In genomic region chr2:28400921-28401320, GRCh38 we compare ENCODE assay signal across 19 cellular contexts. TPM values are rescaled to one million over a fixed set of nuclear protein-coding genes. Genes with fewer than 3 reads are reported as not detected.
DNase-seq lines count a peak whose midpoint lies in the region; ATAC-seq and TF ChIP-seq lines count a peak whose summit lies in the region.
"Had no signal": no experiment of that assay in that cellular context is flagged by ENCODE, and none has a peak within 500 bp of the region (broad histone marks: within the 10 kb centered on the region; RNA-seq: fewer than 3 reads in every experiment).

No MANE protein-coding gene starts in this region.

- H3K27me3 ChIP-seq in esophagus muscularis mucosa (no peaks in the 10 kb centered on the region), neutrophil (no peaks in the 10 kb centered on the region), uterus (no peaks in the 10 kb centered on the region)
- no peaks in the 10 kb centered on the region for H3K27me3 ChIP-seq in CD8-positive, alpha-beta memory T cell (ENCODE audit: insufficient read depth, low read length, poor library complexity, severe bottlenecking)
- H3K27me3 ChIP-seq: body of pancreas, SJSA1 had no signal

- WGBS in esophagus muscularis mucosa, result 73% methylated on average over 1 of the region's 1 CpG

- CTCF ChIA-PET in CD8-positive, alpha-beta memory T cell (lab: Charles Lee), result interaction anchor here (0.9 to 3.9 kb wide), 3 partner anchors 10 to 697 kb away, joined by 3 to 14 read pairs (median 3); no protein-coding TSS in a partner anchor

- H3K36me3 Mint-ChIP-seq in activated T-cell treated with anti-CD3 and anti-CD28 coated beads, Interleukin-2, amount 50 U/mL, for 72 hours (ENCODE audit: insufficient read depth in 2 of 2), result peaks cover 20 to 35% of the 10 kb centered on the region in 2 donors
- peaks cover 30% of the 10 kb centered on the region for H3K36me3 Mint-ChIP-seq in activated T-cell treated with anti-CD3 and anti-CD28 coated beads, Interleukin-2, amount 50 U/mL, for 4 hours (ENCODE audit: insufficient read depth)
- H3K36me3 Mint-ChIP-seq in T-helper 2 cell treated with Interferon-gamma antibody and Interleukin-4, amounts not matched to agents 5 μg/mL and 100 μg/mL, for 36 hours (ENCODE audit: low read depth), result peaks cover 28% of the 10 kb centered on the region
- H3K36me3 Mint-ChIP-seq in activated naive CD4-positive, alpha-beta T cell treated with anti-CD3 and anti-CD28 coated beads, Interleukin-2, amount 50 U/mL, for 72 hours, result peaks cover 32 to 59% of the 10 kb centered on the region in 2 donors
- peaks cover 0 to 60% (median 0%) of the 10 kb centered on the region in 3 donors for H3K36me3 Mint-ChIP-seq in CD8-positive, alpha-beta memory T cell

- TF ChIP-seq EP300 in esophagus muscularis mucosa (IDR thresholded peaks at IDR 0.05), result no peak

- H3K4me3 Mint-ChIP-seq in activated T-cell treated with anti-CD3 and anti-CD28 coated beads, Interleukin-2, amount 50 U/mL, for 72 hours, result no peak overlapping the region
- H3K4me3 Mint-ChIP-seq in activated T-cell treated with anti-CD3 and anti-CD28 coated beads, Interleukin-2, amount 50 U/mL, for 4 hours, result no peak overlapping the region
- no peak overlapping the region for H3K4me3 Mint-ChIP-seq in T-helper 2 cell treated with Interferon-gamma antibody and Interleukin-4, amounts not matched to agents 5 μg/mL and 100 μg/mL, for 36 hours
- no peak overlapping the region for H3K4me3 Mint-ChIP-seq in CD8-positive, alpha-beta memory T cell
- H3K4me3 Mint-ChIP-seq: GM23338 had no signal

- H3K4me1 ChIP-seq in esophagus muscularis mucosa, result peaks cover 80 to 97% (median 91%) of the 10 kb centered on the region in 4 donors
- H3K4me1 ChIP-seq in neutrophil (ENCODE audit: control insufficient read depth in 1 of 2, insufficient read depth in 1 of 2, low read depth in 1 of 2, low read length in 1 of 2), result peaks cover 83 to 85% of the 10 kb centered on the region in 2 experiments
- peaks cover 25 to 57% of the 10 kb centered on the region in 2 donors for H3K4me1 ChIP-seq in uterus
- peaks cover 32% of the 10 kb centered on the region for H3K4me1 ChIP-seq in CD8-positive, alpha-beta memory T cell (ENCODE audit: insufficient read depth, low read length)

- H3K36me3 ChIP-seq in esophagus muscularis mucosa (peaks cover 22 to 86% (median 54%) of the 10 kb centered on the region in 4 donors), neutrophil (peaks cover 78% of the 10 kb centered on the region), uterus (no peaks in the 10 kb centered on the region)
- peaks cover 10% of the 10 kb centered on the region for H3K36me3 ChIP-seq in CD8-positive, alpha-beta memory T cell (ENCODE audit: insufficient read depth, low read length)

- POLR2A ChIA-PET in CD8-positive, alpha-beta memory T cell (lab: Charles Lee), result no interaction called here

- TF ChIP-seq CTCF in esophagus muscularis mucosa (IDR thresholded peaks at IDR 0.05) (no peak), neutrophil (IDR thresholded peaks at IDR 0.05) (no peak), uterus (IDR thresholded peaks at IDR 0.05) (no peak)

- peaks cover 44% of the 10 kb centered on the region for H3K4me1 Mint-ChIP-seq in activated T-cell treated with anti-CD3 and anti-CD28 coated beads, Interleukin-2, amount 50 U/mL, for 72 hours (ENCODE audit: low read depth)
- peaks cover 65% of the 10 kb centered on the region for H3K4me1 Mint-ChIP-seq in activated T-cell treated with anti-CD3 and anti-CD28 coated beads, Interleukin-2, amount 50 U/mL, for 4 hours (ENCODE audit: low read depth)
- H3K4me1 Mint-ChIP-seq in T-helper 2 cell treated with Interferon-gamma antibody and Interleukin-4, amounts not matched to agents 5 μg/mL and 100 μg/mL, for 36 hours (ENCODE audit: low read depth), result peaks cover 36% of the 10 kb centered on the region
- peaks cover 55 to 58% (median 58%) of the 10 kb centered on the region in 3 donors for H3K4me1 Mint-ChIP-seq in CD8-positive, alpha-beta memory T cell
- H3K4me1 Mint-ChIP-seq: GM23338 had no signal

- H3K27me3 Mint-ChIP-seq in activated T-cell treated with anti-CD3 and anti-CD28 coated beads, Interleukin-2, amount 50 U/mL, for 72 hours (ENCODE audit: low read depth), result no peaks in the 10 kb centered on the region
- H3K27me3 Mint-ChIP-seq in activated T-cell treated with anti-CD3 and anti-CD28 coated beads, Interleukin-2, amount 50 U/mL, for 4 hours (ENCODE audit: low read depth), result no peaks in the 10 kb centered on the region
- H3K27me3 Mint-ChIP-seq in T-helper 2 cell treated with Interferon-gamma antibody and Interleukin-4, amounts not matched to agents 5 μg/mL and 100 μg/mL, for 36 hours (ENCODE audit: low read depth), result no peaks in the 10 kb centered on the region
- no peaks in the 10 kb centered on the region for H3K27me3 Mint-ChIP-seq in CD8-positive, alpha-beta memory T cell

- H3K4me3 ChIP-seq in esophagus muscularis mucosa (peak overlapping the region in 2 of 4 donors; percentile 5 to 86), neutrophil (ENCODE audit: low read depth in 1 of 2, low read length in 1 of 2) (no peak overlapping the region), uterus (peak overlapping the region in 1 of 2 donors; percentile 3)
- no peak overlapping the region for H3K4me3 ChIP-seq in CD8-positive, alpha-beta memory T cell (ENCODE audit: low read length)
- H3K4me3 ChIP-seq: body of pancreas, GM23338, SJSA1 had no signal

- no peak for ATAC-seq in activated T-cell treated with anti-CD3 and anti-CD28 coated beads, Interleukin-2, amount 50 U/mL, for 72 hours (replicated peaks in 1 of 2)
- no peak for ATAC-seq in activated T-cell treated with anti-CD3 and anti-CD28 coated beads, Interleukin-2, amount 50 U/mL, for 4 hours
- ATAC-seq in activated naive CD4-positive, alpha-beta T cell treated with anti-CD3 and anti-CD28 coated beads, Interleukin-2, amount 50 U/mL, for 72 hours, result no peak
- ATAC-seq: body of pancreas, GM23338 had no signal

- H3K27ac Mint-ChIP-seq in activated T-cell treated with anti-CD3 and anti-CD28 coated beads, Interleukin-2, amount 50 U/mL, for 72 hours, result peak overlapping the region; percentile 41
- H3K27ac Mint-ChIP-seq in T-helper 2 cell treated with Interferon-gamma antibody and Interleukin-4, amounts not matched to agents 5 μg/mL and 100 μg/mL, for 36 hours, result no peak overlapping the region
- no peak overlapping the region for H3K27ac Mint-ChIP-seq in activated naive CD4-positive, alpha-beta T cell treated with anti-CD3 and anti-CD28 coated beads, Interleukin-2, amount 50 U/mL, for 72 hours
- peak overlapping the region in 4 of 8 donors; percentile 12 to 96 (median 50) for H3K27ac Mint-ChIP-seq in CD8-positive, alpha-beta memory T cell
- H3K27ac Mint-ChIP-seq: GM23338 had no signal

- DNase-seq in activated T-cell treated with anti-CD3 and anti-CD28 coated beads, Interleukin-2, amount 50 U/mL, for 72 hours, result no peak
- DNase-seq in activated T-cell treated with anti-CD3 and anti-CD28 coated beads, Interleukin-2, amount 50 U/mL, for 4 hours, result no peak
- DNase-seq in esophagus muscularis mucosa (ENCODE audit: extremely low spot score) (no peak), uterus (no peak)
- no peak for DNase-seq in T-helper 2 cell treated with Interferon-gamma antibody and Interleukin-4, amounts not matched to agents 5 μg/mL and 100 μg/mL, for 36 hours (ENCODE audit: low spot score)
- DNase-seq in activated naive CD4-positive, alpha-beta T cell treated with anti-CD3 and anti-CD28 coated beads, Interleukin-2, amount 50 U/mL, for 72 hours (ENCODE audit: low spot score in 2 of 2), result no peak
- no peak for DNase-seq in CD8-positive, alpha-beta memory T cell
- DNase-seq: activated CD4-positive, alpha-beta T cell treated with anti-CD3 and anti-CD28 coated beads for 1 hour; body of pancreas; MV-4-11; NCI-H2029; NCI-H524 treated with DMSO at 0.1 percent for 48 hours; nucleus accumbens; stimulated activated CD4-positive, alpha-beta T cell treated with anti-CD3 and anti-CD28 coated beads, Interleukin-4, amount 100 ng/mL, for 1 hour had no signal

- TF ChIP-seq POLR2A in esophagus muscularis mucosa (IDR thresholded peaks at IDR 0.05; ENCODE audit: low read depth) (no peak), uterus (IDR thresholded peaks at IDR 0.05) (no peak)

- H3K27ac ChIP-seq in esophagus muscularis mucosa (replicated peaks in 1 of 4) (peak overlapping the region; percentile 99 to 100 (median 100)), neutrophil (peak overlapping the region; percentile 39), uterus (peak overlapping the region; percentile 99 to 100)
- no peak overlapping the region for H3K27ac ChIP-seq in CD8-positive, alpha-beta memory T cell (ENCODE audit: low read depth, low read length)
- H3K27ac ChIP-seq: body of pancreas, C4-2B, epithelial cell of prostate, SJSA1 had no signal

- H3K9me3 ChIP-seq in esophagus muscularis mucosa, result no peaks in the 10 kb centered on the region
- no peaks in the 10 kb centered on the region for H3K9me3 ChIP-seq in neutrophil
- no peaks in the 10 kb centered on the region for H3K9me3 ChIP-seq in uterus
- no peaks in the 10 kb centered on the region for H3K9me3 ChIP-seq in CD8-positive, alpha-beta memory T cell (ENCODE audit: low read length)
- H3K9me3 ChIP-seq: body of pancreas, SJSA1 had no signal

- intact Hi-C loops in esophagus muscularis mucosa (cut with DNase I) (no loop called here), uterus (cut with DNase I; ENCODE audit: low total_unique reads) (no loop called here)

- H3K9me3 Mint-ChIP-seq in activated T-cell treated with anti-CD3 and anti-CD28 coated beads, Interleukin-2, amount 50 U/mL, for 72 hours, result no peaks in the 10 kb centered on the region
- H3K9me3 Mint-ChIP-seq in activated T-cell treated with anti-CD3 and anti-CD28 coated beads, Interleukin-2, amount 50 U/mL, for 4 hours, result no peaks in the 10 kb centered on the region
- H3K9me3 Mint-ChIP-seq in T-helper 2 cell treated with Interferon-gamma antibody and Interleukin-4, amounts not matched to agents 5 μg/mL and 100 μg/mL, for 36 hours, result no peaks in the 10 kb centered on the region
- H3K9me3 Mint-ChIP-seq in activated naive CD4-positive, alpha-beta T cell treated with anti-CD3 and anti-CD28 coated beads, Interleukin-2, amount 50 U/mL, for 72 hours, result no peaks in the 10 kb centered on the region
- no peaks in the 10 kb centered on the region for H3K9me3 Mint-ChIP-seq in CD8-positive, alpha-beta memory T cell
- H3K9me3 Mint-ChIP-seq: GM23338 had no signal

RNA-seq across cellular contexts. Expression of gene FOSL2, which starts 8.3 kb away (rescaled TPM):
- 100 to 1,000 TPM; 176 to 248 TPM for total RNA-seq in activated T-cell treated with anti-CD3 and anti-CD28 coated beads, Interleukin-2, amount 50 U/mL, for 72 hours
- total RNA-seq in activated T-cell treated with anti-CD3 and anti-CD28 coated beads, Interleukin-2, amount 50 U/mL, for 4 hours, result 10 to 100 TPM; 71.5 to 98.6 (median 90.4) TPM
- total RNA-seq in esophagus muscularis mucosa (100 to 1,000 TPM in 3 of 4 donors, 10 to 100 TPM in 1; 68.9 to 332 (median 176) TPM), uterus (100 to 1,000 TPM in 1 of 4 donors, 10 to 100 TPM in 3; 39.8 to 134 (median 58.7) TPM)
- total RNA-seq in activated naive CD4-positive, alpha-beta T cell treated with anti-CD3 and anti-CD28 coated beads, Interleukin-2, amount 50 U/mL, for 72 hours, result 100 to 1,000 TPM in 1 of 2 donors, 10 to 100 TPM in 1; 99.3 to 153 TPM
- 10 to 100 TPM; 46.2 to 47.3 TPM for total RNA-seq in CD8-positive, alpha-beta memory T cell
- polyA plus RNA-seq in CD8-positive, alpha-beta memory T cell, result 14.1 TPM
